ENCODE assay signal across 14 cellular contexts in the genomic region with DNA sequence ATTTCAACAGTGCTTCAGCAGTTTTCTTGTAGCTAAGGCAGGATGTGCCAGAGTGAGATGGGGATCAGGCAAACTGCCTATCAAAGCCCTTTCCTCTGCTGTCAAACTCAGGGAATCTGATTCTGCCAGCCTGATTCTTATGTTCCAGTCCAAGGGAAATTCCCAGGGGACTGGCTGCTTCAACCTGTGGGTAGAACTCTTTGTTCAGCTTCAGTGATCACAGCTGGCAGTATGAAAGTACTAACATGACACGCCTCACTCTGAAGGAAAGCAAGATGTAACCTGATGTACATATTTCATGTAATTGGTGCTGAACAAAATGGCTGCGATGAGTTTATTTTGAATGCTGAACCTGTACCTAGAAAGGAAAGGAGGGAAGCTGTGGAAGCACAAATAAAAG. TPM values are rescaled to one million over a fixed set of nuclear protein-coding genes. Genes with fewer than 3 reads are reported as not detected.
DNase-seq lines count a peak whose midpoint lies in the region; ATAC-seq and TF ChIP-seq lines count a peak whose summit lies in the region.
"Had no signal": no experiment of that assay in that cellular context is flagged by ENCODE, and none has a peak within 500 bp of the region (broad histone marks: within the 10 kb centered on the region; RNA-seq: fewer than 3 reads in every experiment).

No MANE protein-coding gene starts in this region.

- no peaks in the 10 kb centered on the region for H3K9me2 ChIP-seq in neural cell (ENCODE audit: insufficient read depth, low read length)

- H3K4me1 Mint-ChIP-seq in activated CD4-positive, alpha-beta memory T cell treated with anti-CD3 and anti-CD28 coated beads for 36 hours (ENCODE audit: low read depth): no peaks in the 10 kb centered on the region
- H3K4me1 Mint-ChIP-seq: activated naive CD8-positive, alpha-beta T cell treated with anti-CD3 and anti-CD28 coated beads, Interleukin-2, amount 10 ng/mL, durations not matched to agents 7 days and 5 days had no signal

- TF ChIP-seq EP300 in neural cell (conservative IDR thresholded peaks at IDR 0.05; ENCODE audit: poor library complexity, severe bottlenecking): peak; percentile 79

- H3K4me3 ChIP-seq in neural cell (ENCODE audit: low read length): peak overlapping the region; percentile 26
- no peak overlapping the region for H3K4me3 ChIP-seq in adrenal gland

- no peak overlapping the region for H2AFZ ChIP-seq in neural cell (ENCODE audit: low read depth, low read length)

- no peak overlapping the region for H3K9ac ChIP-seq in neural cell (ENCODE audit: low read length)

- H4K20me1 ChIP-seq in neural cell (ENCODE audit: insufficient read depth): no peaks in the 10 kb centered on the region

- peaks cover 11% of the 10 kb centered on the region for H3K27me3 Mint-ChIP-seq in activated CD4-positive, alpha-beta memory T cell treated with anti-CD3 and anti-CD28 coated beads for 36 hours

- H3F3A ChIP-seq in neural cell (ENCODE audit: insufficient read depth, low read length, poor library complexity, severe bottlenecking): no peaks in the 10 kb centered on the region

- 91 to 93% (median 92%) methylated on average over 2 of the region's 2 CpGs for WGBS in adrenal gland, 4 donors

- CTCF ChIA-PET in activated CD4-positive, alpha-beta memory T cell treated with anti-CD3 and anti-CD28 coated beads for 36 hours (lab: Charles Lee): no interaction called here

- H3K9me3 Mint-ChIP-seq in activated CD4-positive, alpha-beta memory T cell treated with anti-CD3 and anti-CD28 coated beads for 36 hours: peaks cover 5% of the 10 kb centered on the region

- H3K36me3 Mint-ChIP-seq in activated CD4-positive, alpha-beta memory T cell treated with anti-CD3 and anti-CD28 coated beads for 36 hours: no peaks in the 10 kb centered on the region
- H3K36me3 Mint-ChIP-seq: activated naive CD8-positive, alpha-beta T cell treated with anti-CD3 and anti-CD28 coated beads, Interleukin-2, amount 10 ng/mL, durations not matched to agents 7 days and 5 days had no signal

- H3K27me3 ChIP-seq in neural cell (ENCODE audit: insufficient read depth, low read depth, low read length) (no peaks in the 10 kb centered on the region), adrenal gland (no peaks in the 10 kb centered on the region)

- no peaks in the 10 kb centered on the region for H3K79me2 ChIP-seq in neural cell (replicated peaks; ENCODE audit: insufficient read depth, low read length)

- no peak for TF ChIP-seq POLR2A in adrenal gland (IDR thresholded peaks at IDR 0.05)

- TF ChIP-seq CTCF in neural cell (IDR thresholded peaks at IDR 0.05; ENCODE audit: poor library complexity, severe bottlenecking): no peak
- TF ChIP-seq CTCF in adrenal gland (IDR thresholded peaks at IDR 0.05): no peak

- H3K4me2 ChIP-seq in neural cell (ENCODE audit: low read length): no peak overlapping the region

- no peak for TF ChIP-seq RAD21 in neural cell (conservative IDR thresholded peaks at IDR 0.05)

- H3K9me3 ChIP-seq in neural cell (ENCODE audit: low read length) (no peaks in the 10 kb centered on the region), adrenal gland (replicated peaks in 1 of 3) (no peaks in the 10 kb centered on the region)

- no peaks in the 10 kb centered on the region for H3K36me3 ChIP-seq in neural cell (ENCODE audit: insufficient read depth, low read length)
- H3K36me3 ChIP-seq in adrenal gland (replicated peaks in 1 of 2): no peaks in the 10 kb centered on the region

- DNase-seq in NCI-H510A (lab: John Stamatoyannopoulos, UW): peak; percentile 37
- DNase-seq in activated CD4-positive, alpha-beta memory T cell treated with anti-CD3 and anti-CD28 coated beads for 36 hours: no peak
- DNase-seq in dedifferentiated amniotic fluid mesenchymal stem cell (ENCODE audit: extremely low spot score): no peak
- DNase-seq in adrenal gland: no peak
- DNase-seq: activated CD4-positive, alpha-beta T cell treated with anti-CD3 and anti-CD28 coated beads for 48 hours; activated naive CD8-positive, alpha-beta T cell treated with anti-CD3 and anti-CD28 coated beads, Interleukin-2, amount 10 ng/mL, durations not matched to agents 7 days and 5 days; effector memory CD8-positive, alpha-beta T cell; nucleus accumbens had no signal

- intact Hi-C loops in activated CD4-positive, alpha-beta memory T cell treated with anti-CD3 and anti-CD28 coated beads for 36 hours (cut with micrococcal nuclease): no loop called here
- intact Hi-C loops in adrenal gland (cut with DNase I): no loop called here

- H3K4me1 ChIP-seq in adrenal gland (replicated peaks in 1 of 2): no peaks in the 10 kb centered on the region

- POLR2A ChIA-PET in activated CD4-positive, alpha-beta memory T cell treated with anti-CD3 and anti-CD28 coated beads for 36 hours (lab: Charles Lee): no interaction called here

- H3K27ac ChIP-seq in neural cell (ENCODE audit: low read length) (peak overlapping the region; percentile 59), adrenal gland (no peak overlapping the region)
- H3K27ac ChIP-seq: RWPE1 had no signal

- H3K27ac Mint-ChIP-seq in activated CD4-positive, alpha-beta memory T cell treated with anti-CD3 and anti-CD28 coated beads for 36 hours: no peak overlapping the region
- H3K27ac Mint-ChIP-seq: activated naive CD8-positive, alpha-beta T cell treated with anti-CD3 and anti-CD28 coated beads, Interleukin-2, amount 10 ng/mL, durations not matched to agents 7 days and 5 days; effector memory CD8-positive, alpha-beta T cell had no signal

- no peak overlapping the region for H3K4me3 Mint-ChIP-seq in activated CD4-positive, alpha-beta memory T cell treated with anti-CD3 and anti-CD28 coated beads for 36 hours
- H3K4me3 Mint-ChIP-seq: activated naive CD8-positive, alpha-beta T cell treated with anti-CD3 and anti-CD28 coated beads, Interleukin-2, amount 10 ng/mL, durations not matched to agents 7 days and 5 days; effector memory CD8-positive, alpha-beta T cell had no signal

- peak; percentile 77 for ATAC-seq in GM19025 (IDR thresholded peaks at IDR 0.05; ENCODE audit: low read depth, unreplicated experiment)
- ATAC-seq in HG03159 (IDR thresholded peaks at IDR 0.05; ENCODE audit: unreplicated experiment): peak; percentile 83
- ATAC-seq in HG02885 (IDR thresholded peaks at IDR 0.05; ENCODE audit: poor library complexity, unreplicated experiment): no peak
- ATAC-seq: effector memory CD8-positive, alpha-beta T cell had no signal

TF ChIP-seq in neural cell, 6 proteins besides CTCF, POLR2A, EP300 and RAD21:
- TF ChIP-seq EZH2 (IDR thresholded peaks at IDR 0.05; ENCODE audit: borderline replicate concordance, insufficient read depth, low read length, poor library complexity, severe bottlenecking): no peak
- TF ChIP-seq POLR2AphosphoS5 (IDR thresholded peaks at IDR 0.05): peak; percentile 65
- TF ChIP-seq, protein P1, sequence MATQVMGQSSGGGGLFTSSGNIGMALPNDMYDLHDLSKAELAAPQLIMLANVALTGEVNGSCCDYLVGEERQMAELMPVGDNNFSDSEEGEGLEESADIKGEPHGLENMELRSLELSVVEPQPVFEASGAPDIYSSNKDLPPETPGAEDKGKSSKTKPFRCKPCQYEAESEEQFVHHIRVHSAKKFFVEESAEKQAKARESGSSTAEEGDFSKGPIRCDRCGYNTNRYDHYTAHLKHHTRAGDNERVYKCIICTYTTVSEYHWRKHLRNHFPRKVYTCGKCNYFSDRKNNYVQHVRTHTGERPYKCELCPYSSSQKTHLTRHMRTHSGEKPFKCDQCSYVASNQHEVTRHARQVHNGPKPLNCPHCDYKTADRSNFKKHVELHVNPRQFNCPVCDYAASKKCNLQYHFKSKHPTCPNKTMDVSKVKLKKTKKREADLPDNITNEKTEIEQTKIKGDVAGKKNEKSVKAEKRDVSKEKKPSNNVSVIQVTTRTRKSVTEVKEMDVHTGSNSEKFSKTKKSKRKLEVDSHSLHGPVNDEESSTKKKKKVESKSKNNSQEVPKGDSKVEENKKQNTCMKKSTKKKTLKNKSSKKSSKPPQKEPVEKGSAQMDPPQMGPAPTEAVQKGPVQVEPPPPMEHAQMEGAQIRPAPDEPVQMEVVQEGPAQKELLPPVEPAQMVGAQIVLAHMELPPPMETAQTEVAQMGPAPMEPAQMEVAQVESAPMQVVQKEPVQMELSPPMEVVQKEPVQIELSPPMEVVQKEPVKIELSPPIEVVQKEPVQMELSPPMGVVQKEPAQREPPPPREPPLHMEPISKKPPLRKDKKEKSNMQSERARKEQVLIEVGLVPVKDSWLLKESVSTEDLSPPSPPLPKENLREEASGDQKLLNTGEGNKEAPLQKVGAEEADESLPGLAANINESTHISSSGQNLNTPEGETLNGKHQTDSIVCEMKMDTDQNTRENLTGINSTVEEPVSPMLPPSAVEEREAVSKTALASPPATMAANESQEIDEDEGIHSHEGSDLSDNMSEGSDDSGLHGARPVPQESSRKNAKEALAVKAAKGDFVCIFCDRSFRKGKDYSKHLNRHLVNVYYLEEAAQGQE (IDR thresholded peaks at IDR 0.05; ENCODE audit: borderline replicate concordance): peak; percentile 70
TF ChIP-seq in neural cell: peak in this region for 2.

RNA-seq across cellular contexts. Expression of gene SLC5A9, which starts 40.1 kb away (rescaled TPM):
- 0.32 TPM in 1 of 2 replicates, not detected in the other for polyA plus RNA-seq in neural cell
- polyA minus RNA-seq in neural cell: not detected in 2 replicates
- total RNA-seq in activated CD4-positive, alpha-beta memory T cell treated with anti-CD3 and anti-CD28 coated beads for 36 hours: not detected
- total RNA-seq in adrenal gland: under 1 TPM in 5 of 8 donors, not detected in 3; 0.11 to 0.83 (median 0.22) TPM
- under 1 TPM; 0.22 to 0.56 (median 0.34) TPM for polyA plus RNA-seq in adrenal gland
- total RNA-seq: activated naive CD8-positive, alpha-beta T cell treated with anti-CD3 and anti-CD28 coated beads, Interleukin-2, amount 10 ng/mL, durations not matched to agents 7 days and 5 days; G401 had no signal
